Comparison of ENCODE assay signal across 13 cellular contexts in the genomic region with DNA sequence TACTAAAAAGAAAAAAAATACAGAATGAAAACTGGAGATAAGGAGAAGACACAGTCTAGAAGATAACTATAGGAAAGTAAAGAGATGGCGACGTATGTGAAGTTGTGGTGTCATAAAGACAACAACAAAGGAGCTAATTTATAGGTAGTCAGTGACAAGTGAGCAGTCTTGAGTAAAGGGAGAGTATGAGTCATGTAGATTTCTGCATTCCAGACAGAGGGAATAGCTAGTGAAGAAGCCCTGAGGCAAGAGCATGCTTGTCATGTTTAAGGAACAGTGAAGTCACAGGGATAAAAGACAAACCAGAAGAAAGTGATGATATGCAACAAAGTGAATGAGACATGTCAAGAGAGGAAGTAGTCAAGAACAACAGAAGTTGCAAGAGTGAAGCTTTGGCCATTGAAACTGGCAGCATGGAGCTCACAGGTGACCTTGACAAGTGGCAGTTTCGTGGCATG. TPM values are rescaled to one million over a fixed set of nuclear protein-coding genes. Genes with fewer than 3 reads are reported as not detected.
A peak's percentile ranks its signal among the peaks of the same experiment; 100 is the strongest.
DNase-seq lines count a peak whose midpoint lies in the region; TF ChIP-seq lines count a peak whose summit lies in the region.
"Had no signal": no experiment of that assay in that cellular context is flagged by ENCODE, and none has a peak within 500 bp of the region (broad histone marks: within the 10 kb centered on the region; RNA-seq: fewer than 3 reads in every experiment).

No MANE protein-coding gene starts in this region.

- DNase-seq in AG08396 (ENCODE audit: low spot score): peak; percentile 57
- peak; percentile 82 for DNase-seq in amniotic epithelial cell (ENCODE audit: low read depth)
- DNase-seq in islet precursor cell: peak; percentile 91
- DNase-seq in activated CD4-positive, alpha-beta T cell treated with anti-CD3 and anti-CD28 coated beads, Interleukin-2, amount 10 ng/mL, durations not matched to agents 24 days and 14 days: no peak
- no peak for DNase-seq in activated CD4-positive, alpha-beta memory T cell treated with anti-CD3 and anti-CD28 coated beads, Interleukin-2, amount 10 ng/mL, durations not matched to agents 7 days and 5 days
- no peak for DNase-seq in activated CD8-positive, alpha-beta memory T cell treated with anti-CD3 and anti-CD28 coated beads, Interleukin-2, amount 50 U/mL, for 4 hours
- DNase-seq in cardiac septum (ENCODE audit: low spot score): no peak
- DNase-seq: activated CD8-positive, alpha-beta memory T cell treated with anti-CD3 and anti-CD28 coated beads, Interleukin-2, amount 10 ng/mL, durations not matched to agents 7 days and 5 days; CD4-positive, alpha-beta memory T cell; cortex of kidney; left ventricle myocardium superior; sigmoid colon had no signal

- intact Hi-C loops in activated CD4-positive, alpha-beta T cell treated with anti-CD3 and anti-CD28 coated beads, Interleukin-2, amount 10 ng/mL, durations not matched to agents 24 days and 14 days (cut with micrococcal nuclease): loop anchor here (10.0 kb wide), 1 partner anchor 210 kb away; no protein-coding TSS in a partner anchor
- intact Hi-C loops in cardiac septum (cut with DNase I): no loop called here

- no peak overlapping the region for H3K27ac Mint-ChIP-seq in activated CD4-positive, alpha-beta T cell treated with anti-CD3 and anti-CD28 coated beads, Interleukin-2, amount 10 ng/mL, durations not matched to agents 24 days and 14 days
- H3K27ac Mint-ChIP-seq in activated CD4-positive, alpha-beta memory T cell treated with anti-CD3 and anti-CD28 coated beads, Interleukin-2, amount 10 ng/mL, durations not matched to agents 7 days and 5 days: no peak overlapping the region
- H3K27ac Mint-ChIP-seq: activated CD8-positive, alpha-beta memory T cell treated with anti-CD3 and anti-CD28 coated beads, Interleukin-2, amount 10 ng/mL, durations not matched to agents 7 days and 5 days; CD4-positive, alpha-beta memory T cell had no signal

- no peak overlapping the region for H3K4me3 Mint-ChIP-seq in activated CD4-positive, alpha-beta T cell treated with anti-CD3 and anti-CD28 coated beads, Interleukin-2, amount 10 ng/mL, durations not matched to agents 24 days and 14 days
- H3K4me3 Mint-ChIP-seq in activated CD4-positive, alpha-beta memory T cell treated with anti-CD3 and anti-CD28 coated beads, Interleukin-2, amount 10 ng/mL, durations not matched to agents 7 days and 5 days: no peak overlapping the region
- H3K4me3 Mint-ChIP-seq: activated CD8-positive, alpha-beta memory T cell treated with anti-CD3 and anti-CD28 coated beads, Interleukin-2, amount 10 ng/mL, durations not matched to agents 7 days and 5 days; CD4-positive, alpha-beta memory T cell had no signal

- TF ChIP-seq EP300 in Ishikawa (IDR thresholded peaks at IDR 0.05; ENCODE audit: borderline replicate concordance): no peak

- POLR2A ChIA-PET in activated CD4-positive, alpha-beta memory T cell treated with anti-CD3 and anti-CD28 coated beads, Interleukin-2, amount 10 ng/mL, durations not matched to agents 7 days and 5 days (lab: Charles Lee): interaction anchor here (1.0 to 1.3 kb wide), 3 partner anchors 76 to 406 kb away, joined by 3 to 6 read pairs (median 3); a partner anchor contains a TSS

- peaks cover 6% of the 10 kb centered on the region for H3K9me3 Mint-ChIP-seq in activated CD4-positive, alpha-beta T cell treated with anti-CD3 and anti-CD28 coated beads, Interleukin-2, amount 10 ng/mL, durations not matched to agents 24 days and 14 days
- H3K9me3 Mint-ChIP-seq in activated CD4-positive, alpha-beta memory T cell treated with anti-CD3 and anti-CD28 coated beads, Interleukin-2, amount 10 ng/mL, durations not matched to agents 7 days and 5 days: peaks cover 3% of the 10 kb centered on the region

- CTCF ChIA-PET in activated CD4-positive, alpha-beta memory T cell treated with anti-CD3 and anti-CD28 coated beads, Interleukin-2, amount 10 ng/mL, durations not matched to agents 7 days and 5 days (lab: Charles Lee): interaction anchor here (1.2 to 1.7 kb wide), 2 partner anchors 15 to 16 kb away, joined by 3 to 4 read pairs; no protein-coding TSS in a partner anchor

- no peak for TF ChIP-seq RAD21 in Ishikawa (IDR thresholded peaks at IDR 0.05; ENCODE audit: low read depth)

- peaks cover 16% of the 10 kb centered on the region for H3K27me3 Mint-ChIP-seq in activated CD4-positive, alpha-beta T cell treated with anti-CD3 and anti-CD28 coated beads, Interleukin-2, amount 10 ng/mL, durations not matched to agents 24 days and 14 days
- peaks cover 4% of the 10 kb centered on the region for H3K27me3 Mint-ChIP-seq in activated CD4-positive, alpha-beta memory T cell treated with anti-CD3 and anti-CD28 coated beads, Interleukin-2, amount 10 ng/mL, durations not matched to agents 7 days and 5 days
- H3K27me3 Mint-ChIP-seq: activated CD8-positive, alpha-beta memory T cell treated with anti-CD3 and anti-CD28 coated beads, Interleukin-2, amount 10 ng/mL, durations not matched to agents 7 days and 5 days had no signal

- peaks cover 15% of the 10 kb centered on the region for H3K4me1 Mint-ChIP-seq in activated CD4-positive, alpha-beta T cell treated with anti-CD3 and anti-CD28 coated beads, Interleukin-2, amount 10 ng/mL, durations not matched to agents 24 days and 14 days
- peaks cover 21% of the 10 kb centered on the region for H3K4me1 Mint-ChIP-seq in activated CD4-positive, alpha-beta memory T cell treated with anti-CD3 and anti-CD28 coated beads, Interleukin-2, amount 10 ng/mL, durations not matched to agents 7 days and 5 days

- peaks cover 9% of the 10 kb centered on the region for H3K36me3 Mint-ChIP-seq in activated CD4-positive, alpha-beta T cell treated with anti-CD3 and anti-CD28 coated beads, Interleukin-2, amount 10 ng/mL, durations not matched to agents 24 days and 14 days (ENCODE audit: low read depth)
- H3K36me3 Mint-ChIP-seq in activated CD4-positive, alpha-beta memory T cell treated with anti-CD3 and anti-CD28 coated beads, Interleukin-2, amount 10 ng/mL, durations not matched to agents 7 days and 5 days (ENCODE audit: low read depth): peaks cover 11% of the 10 kb centered on the region

TF ChIP-seq in Ishikawa, 13 proteins besides CTCF, POLR2A, EP300 and RAD21:
- TF ChIP-seq TEAD4 (IDR thresholded peaks at IDR 0.05) (peak; percentile 68), ZBTB7A (IDR thresholded peaks at IDR 0.05; ENCODE audit: low read depth) (no peak)

RNA-seq across cellular contexts. Expression of a gene that starts 2.3 kb away (rescaled TPM):
- 33.3 and 34.7 TPM in 2 replicates for total RNA-seq in activated CD4-positive, alpha-beta T cell treated with anti-CD3 and anti-CD28 coated beads, Interleukin-2, amount 10 ng/mL, durations not matched to agents 24 days and 14 days
- 10 to 100 TPM; 22.8 to 24.6 TPM for total RNA-seq in activated CD4-positive, alpha-beta memory T cell treated with anti-CD3 and anti-CD28 coated beads, Interleukin-2, amount 10 ng/mL, durations not matched to agents 7 days and 5 days
- 24.9 TPM for total RNA-seq in cardiac septum

RNA-seq across cellular contexts. Expression of a gene that starts 28.7 kb away (rescaled TPM):
- not detected in 2 replicates for total RNA-seq in activated CD4-positive, alpha-beta T cell treated with anti-CD3 and anti-CD28 coated beads, Interleukin-2, amount 10 ng/mL, durations not matched to agents 24 days and 14 days
- not detected for total RNA-seq in activated CD4-positive, alpha-beta memory T cell treated with anti-CD3 and anti-CD28 coated beads, Interleukin-2, amount 10 ng/mL, durations not matched to agents 7 days and 5 days
- total RNA-seq in cardiac septum: 0.51 TPM
- total RNA-seq: activated CD8-positive, alpha-beta memory T cell treated with anti-CD3 and anti-CD28 coated beads, Interleukin-2, amount 10 ng/mL, durations not matched to agents 7 days and 5 days had no signal

Comparison
In these comparisons a context has a peak if more than half of its experiments do, and no peak if none do; other contexts are left out.
1. DNase-seq: peak in AG08396 (single experiment), amniotic epithelial cell (single experiment) and islet precursor cell (single experiment); none in activated CD4-positive, alpha-beta T cell treated with anti-CD3 and anti-CD28 coated beads, Interleukin-2, amount 10 ng/mL, durations not matched to agents 24 days and 14 days (single experiment), activated CD4-positive, alpha-beta memory T cell treated with anti-CD3 and anti-CD28 coated beads, Interleukin-2, amount 10 ng/mL, durations not matched to agents 7 days and 5 days (single experiment), activated CD8-positive, alpha-beta memory T cell treated with anti-CD3 and anti-CD28 coated beads, Interleukin-2, amount 50 U/mL, for 4 hours (single experiment) and cardiac septum (single experiment).